In the genomic region with DNA sequence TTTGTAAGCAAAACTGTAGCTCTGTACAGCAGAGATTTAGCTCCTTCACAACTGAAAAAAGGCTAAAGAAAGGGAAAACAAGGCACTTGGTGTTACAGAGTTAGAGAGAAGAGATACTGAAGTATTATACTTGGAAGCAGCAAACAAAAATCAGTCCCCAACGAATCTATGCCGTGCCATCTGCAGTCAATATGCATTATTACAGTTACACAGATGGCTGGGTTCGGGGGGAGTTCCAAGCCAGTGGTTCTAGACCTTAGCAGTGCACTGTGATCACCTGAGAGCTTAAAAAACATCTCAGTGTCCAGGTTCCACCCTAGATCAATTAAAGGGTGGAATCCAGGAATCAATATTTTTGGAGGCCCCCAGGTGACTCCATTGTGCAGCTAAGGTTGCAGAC, we compare ENCODE assay signal across 16 cellular contexts.
"Had no signal": no experiment of that assay in that cellular context is flagged by ENCODE, and none has a peak within 500 bp of the region (broad histone marks: within the 10 kb centered on the region; RNA-seq: fewer than 3 reads in every experiment).

No MANE protein-coding gene starts in this region.

- H3K4me3 Mint-ChIP-seq: activated naive CD8-positive, alpha-beta T cell; activated T-helper 1 cell treated with anti-CD3 and anti-CD28 coated beads, Interleukin-12 subunit alpha, Interleukin-12 subunit beta, Interleukin-2, Interleukin-4 antibody, amounts not matched to agents 30 ng/mL and 10 ng/mL and 1 ng/mL, durations not matched to agents 14 hours and 24 hours and 36 hours; mesothelial cell of epicardium; nephron; stimulated activated naive CD8-positive, alpha-beta T cell treated with anti-CD3 and anti-CD28 coated beads, Interleukin-15, Interleukin-2, amounts not matched to agents 100 ng/mL and 50 ng/mL, for 24 hours had no signal

- H3K27me3 ChIP-seq: gastrocnemius medialis, left lung, right atrium auricular region, transverse colon, uterus had no signal

- H3K36me3 ChIP-seq: gastrocnemius medialis, heart right ventricle, left lung, right atrium auricular region, transverse colon, uterus had no signal

- H3K4me3 ChIP-seq: gastrocnemius medialis, heart right ventricle, left lung, right atrium auricular region, transverse colon, uterus had no signal

- H3K4me1 ChIP-seq: gastrocnemius medialis, heart right ventricle, left lung, right atrium auricular region, transverse colon, uterus had no signal

- ATAC-seq: gastrocnemius medialis, heart right ventricle, left lung had no signal

- H3K9me3 ChIP-seq: gastrocnemius medialis had no signal

- H3K27ac ChIP-seq: gastrocnemius medialis, heart right ventricle, left lung, right atrium auricular region, transverse colon, uterus had no signal

- H3K36me3 Mint-ChIP-seq: mesothelial cell of epicardium had no signal

- DNase-seq: activated CD4-positive, alpha-beta T cell treated with anti-CD3 and anti-CD28 coated beads for 1 hour; effector CD4-positive, alpha-beta T cell; gastrocnemius medialis; heart right ventricle; left lung; stimulated activated CD4-positive, alpha-beta T cell treated with anti-CD3 and anti-CD28 coated beads, Interleukin-12 subunit alpha, Interleukin-12 subunit beta, amount 100 ng/mL, for 4 hours; stimulated activated CD4-positive, alpha-beta T cell treated with anti-CD3 and anti-CD28 coated beads, Interleukin-1b, Interleukin-23, amount 100 ng/mL, for 48 hours; stimulated activated CD8-positive, alpha-beta memory T cell treated with anti-CD3 and anti-CD28 coated beads, Interleukin-4, amount 100 ng/mL, for 48 hours; transverse colon; uterus had no signal

- H3K4me1 Mint-ChIP-seq: mesothelial cell of epicardium, nephron had no signal

- H3K27me3 Mint-ChIP-seq: stimulated activated naive CD8-positive, alpha-beta T cell treated with anti-CD3 and anti-CD28 coated beads, Interleukin-15, Interleukin-2, amounts not matched to agents 100 ng/mL and 50 ng/mL, for 24 hours had no signal
